Comparison of ENCODE assay signal across 22 cellular contexts in genomic region chr13:21872795-21873194, GRCh38.
"Had no signal": no experiment of that assay in that cellular context is flagged by ENCODE, and none has a peak within 500 bp of the region (broad histone marks: within the 10 kb centered on the region; RNA-seq: fewer than 3 reads in every experiment).

No MANE protein-coding gene starts in this region.

- H3K4me3 ChIP-seq: cardiac muscle cell, gastrocnemius medialis, heart left ventricle, neural progenitor cell, pancreas, smooth muscle cell, stomach, thoracic aorta, upper lobe of left lung had no signal

- H3K9me3 ChIP-seq: gastrocnemius medialis, heart left ventricle, pancreas, stomach, thoracic aorta, upper lobe of left lung had no signal

- DNase-seq: activated CD4-positive, alpha-beta T cell treated with anti-CD3 and anti-CD28 coated beads for 1 hour; activated CD4-positive, alpha-beta T cell treated with anti-CD3 and anti-CD28 coated beads, Interleukin-2, amount 50 U/mL, for 48 hours; activated gamma-delta T cell treated with Interleukin-2 at 50 U/mL for 16 hours; activated T-cell treated with anti-CD3 and anti-CD28 coated beads for 4 hours; effector memory CD4-positive, alpha-beta T cell; gastrocnemius medialis; heart left ventricle; mesendoderm; naive thymus-derived CD4-positive, alpha-beta T cell; pancreas; stimulated activated CD4-positive, alpha-beta T cell treated with anti-CD3 and anti-CD28 coated beads, Interleukin-4, amount 100 ng/mL, for 1 hour; stomach; T-helper 2 cell; upper lobe of left lung; WERI-Rb-1 had no signal

- ATAC-seq: activated naive CD4-positive, alpha-beta T cell treated with anti-CD3 and anti-CD28 coated beads, Interleukin-2, amount 50 U/mL, for 72 hours; gastrocnemius medialis; heart left ventricle; naive thymus-derived CD4-positive, alpha-beta T cell; pancreas; sciatic nerve had no signal

- H3K27me3 ChIP-seq: cardiac muscle cell, gastrocnemius medialis, neural progenitor cell, pancreas, stomach, upper lobe of left lung had no signal

- H3K4me1 ChIP-seq: gastrocnemius medialis, heart left ventricle, neural progenitor cell, pancreas had no signal

- FAIRE-seq: pancreas had no signal

- H3K36me3 ChIP-seq: cardiac muscle cell, gastrocnemius medialis, heart left ventricle, neural progenitor cell, pancreas, stomach, thoracic aorta, upper lobe of left lung, WERI-Rb-1 had no signal

- H3K4me2 ChIP-seq: neural progenitor cell, smooth muscle cell had no signal

- H2AFZ ChIP-seq: neural progenitor cell had no signal

- H3K27ac ChIP-seq: cardiac muscle cell, epithelial cell of prostate, gastrocnemius medialis, heart left ventricle, neural progenitor cell, pancreas, stomach, thoracic aorta, upper lobe of left lung, WERI-Rb-1 had no signal

- H3K9ac ChIP-seq: neural progenitor cell had no signal
